18 cellular contexts compared by ENCODE assay signal in the genomic region with DNA sequence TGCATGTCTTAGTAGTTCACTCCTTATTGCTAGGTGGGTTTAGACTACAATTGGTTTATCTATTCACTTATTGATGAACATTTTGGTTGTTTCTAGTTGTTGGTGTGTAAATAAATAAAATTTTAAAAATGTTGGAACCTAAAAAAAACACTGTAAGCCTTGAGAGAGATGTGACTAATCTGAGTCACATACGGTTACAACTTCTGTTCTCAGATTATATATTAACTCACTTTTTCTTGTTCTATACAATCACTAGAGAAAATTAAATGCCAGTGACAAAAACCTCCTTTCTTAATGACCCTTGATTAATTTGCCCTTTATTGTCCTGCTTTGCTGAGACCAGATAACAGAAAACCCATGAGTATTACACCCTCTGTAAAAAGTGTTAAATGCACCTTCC. TPM values are rescaled to one million over a fixed set of nuclear protein-coding genes. Genes with fewer than 3 reads are reported as not detected.
A peak's percentile ranks its signal among the peaks of the same experiment; 100 is the strongest.
DNase-seq lines count a peak whose midpoint lies in the region; ATAC-seq and TF ChIP-seq lines count a peak whose summit lies in the region.
"Had no signal": no experiment of that assay in that cellular context is flagged by ENCODE, and none has a peak within 500 bp of the region (broad histone marks: within the 10 kb centered on the region; RNA-seq: fewer than 3 reads in every experiment).

No MANE protein-coding gene starts in this region.

- peaks cover 50% of the 10 kb centered on the region for H3K79me2 ChIP-seq in neural progenitor cell (ENCODE audit: low read depth)

- H2AFZ ChIP-seq in neural progenitor cell (replicated peaks): no peak overlapping the region
- H2AFZ ChIP-seq: parathyroid adenoma had no signal

- POLR2A ChIA-PET in activated CD8-positive, alpha-beta T cell treated with anti-CD3 and anti-CD28 coated beads for 36 hours (lab: Charles Lee): interaction anchor here (4.0 kb wide), 1 partner anchor 7 kb away, joined by 65 read pairs; the partner anchor contains the start of gene TDG
- POLR2A ChIA-PET in activated CD8-positive, alpha-beta T cell treated with anti-CD3 and anti-CD28 coated beads, Interleukin-2, amount 10 ng/mL, durations not matched to agents 7 days and 5 days (lab: Charles Lee): no interaction called here

- BruUV-seq in Calu3 (replicated peaks; lab: Mats Ljungman, UMichigan): no TSS peak

- H3K4me2 ChIP-seq in neural progenitor cell: peak overlapping the region; percentile 85

- no peaks in the 10 kb centered on the region for H4K20me1 ChIP-seq in neural progenitor cell (ENCODE audit: low read depth)

- peak overlapping the region; percentile 18 for H3K4me3 Mint-ChIP-seq in activated CD8-positive, alpha-beta T cell treated with anti-CD3 and anti-CD28 coated beads for 36 hours
- H3K4me3 Mint-ChIP-seq in activated CD8-positive, alpha-beta T cell treated with anti-CD3 and anti-CD28 coated beads, Interleukin-2, amount 10 ng/mL, durations not matched to agents 7 days and 5 days: no peak overlapping the region
- H3K4me3 Mint-ChIP-seq in Calu3 (ENCODE audit: low read depth, unreplicated experiment): no peak overlapping the region
- peak overlapping the region; percentile 36 for H3K4me3 Mint-ChIP-seq in neural progenitor cell

- H3K27me3 Mint-ChIP-seq in activated CD8-positive, alpha-beta T cell treated with anti-CD3 and anti-CD28 coated beads for 36 hours: no peaks in the 10 kb centered on the region
- H3K27me3 Mint-ChIP-seq in activated CD8-positive, alpha-beta T cell treated with anti-CD3 and anti-CD28 coated beads, Interleukin-2, amount 10 ng/mL, durations not matched to agents 7 days and 5 days (ENCODE audit: low read depth): no peaks in the 10 kb centered on the region
- no peaks in the 10 kb centered on the region for H3K27me3 Mint-ChIP-seq in Calu3 (ENCODE audit: unreplicated experiment)
- H3K27me3 Mint-ChIP-seq in neural progenitor cell (ENCODE audit: insufficient read depth, low read depth): peaks cover 7% of the 10 kb centered on the region

- H3K27ac ChIP-seq in neural progenitor cell (peak overlapping the region; percentile 36), SJCRH30 (no peak overlapping the region)
- H3K27ac ChIP-seq: parathyroid adenoma had no signal

- H3K4me3 ChIP-seq in adipocyte (ENCODE audit: low read length) (no peak overlapping the region), neural progenitor cell (no peak overlapping the region), SJCRH30 (no peak overlapping the region), MG63 (no peak overlapping the region)

- DNase-seq in activated CD8-positive, alpha-beta T cell treated with anti-CD3 and anti-CD28 coated beads for 36 hours: no peak
- no peak for DNase-seq in activated CD8-positive, alpha-beta T cell treated with anti-CD3 and anti-CD28 coated beads, Interleukin-2, amount 10 ng/mL, durations not matched to agents 7 days and 5 days
- no peak for DNase-seq in Calu3
- DNase-seq in adipocyte (ENCODE audit: low read depth): no peak
- no peak for DNase-seq in neural progenitor cell (ENCODE audit: low spot score)
- no peak for DNase-seq in SJCRH30
- DNase-seq in activated CD8-positive, alpha-beta memory T cell treated with anti-CD3 and anti-CD28 coated beads, Interleukin-2, amount 50 U/mL, for 48 hours: no peak
- no peak for DNase-seq in MG63
- DNase-seq: aorta; cortex of kidney; IMR-90; islet precursor cell; NCI-H748 treated with DMSO at 0.1 percent for 48 hours; RPMI8226; stimulated activated CD4-positive, alpha-beta T cell treated with anti-CD3 and anti-CD28 coated beads, Interleukin-12 subunit alpha, Interleukin-12 subunit beta, amount 100 ng/mL, for 4 hours; stimulated activated naive CD8-positive, alpha-beta T cell treated with anti-CD3 and anti-CD28 coated beads, Interleukin-15, Interleukin-2, amounts not matched to agents 100 U/mL and 50 U/mL, for 24 hours had no signal

- H3K4me1 ChIP-seq in adipocyte (ENCODE audit: control insufficient read depth, insufficient read depth, low read length) (peaks cover 16% of the 10 kb centered on the region), neural progenitor cell (peaks cover 14% of the 10 kb centered on the region), SJCRH30 (peaks cover 22% of the 10 kb centered on the region)

- intact Hi-C loops in activated CD8-positive, alpha-beta T cell treated with anti-CD3 and anti-CD28 coated beads for 36 hours (cut with micrococcal nuclease): no loop called here
- intact Hi-C loops in Calu3 (cut with micrococcal nuclease; ENCODE audit: unreplicated experiment): loop anchor here (5.0 kb wide), 1 partner anchor 76 kb away; no protein-coding TSS in a partner anchor

- TF ChIP-seq CTCF in activated CD8-positive, alpha-beta T cell treated with anti-CD3 and anti-CD28 coated beads for 36 hours (IDR thresholded peaks at IDR 0.05): no peak
- TF ChIP-seq CTCF in Calu3 (IDR thresholded peaks at IDR 0.05; ENCODE audit: unreplicated experiment): no peak
- TF ChIP-seq CTCF in neural progenitor cell (IDR thresholded peaks at IDR 0.05): no peak

- H3K27ac Mint-ChIP-seq in activated CD8-positive, alpha-beta T cell treated with anti-CD3 and anti-CD28 coated beads for 36 hours: no peak overlapping the region
- no peak overlapping the region for H3K27ac Mint-ChIP-seq in activated CD8-positive, alpha-beta T cell treated with anti-CD3 and anti-CD28 coated beads, Interleukin-2, amount 10 ng/mL, durations not matched to agents 7 days and 5 days
- H3K27ac Mint-ChIP-seq in Calu3 (ENCODE audit: unreplicated experiment) (peak overlapping the region; percentile 15), neural progenitor cell (peak overlapping the region; percentile 20)

- CTCF ChIA-PET in activated CD8-positive, alpha-beta T cell treated with anti-CD3 and anti-CD28 coated beads for 36 hours (lab: Charles Lee): interaction anchor here (2.7 kb wide), 1 partner anchor 150 kb away, joined by 10 read pairs; no protein-coding TSS in a partner anchor
- CTCF ChIA-PET in activated CD8-positive, alpha-beta T cell treated with anti-CD3 and anti-CD28 coated beads, Interleukin-2, amount 10 ng/mL, durations not matched to agents 7 days and 5 days (lab: Charles Lee): no interaction called here
- CTCF ChIA-PET in Calu3 (lab: Charles Lee): interaction anchor here (1.0 kb wide), 1 partner anchor 15 kb away, joined by 4 read pairs; no protein-coding TSS in a partner anchor

- peaks cover 10% of the 10 kb centered on the region for H3K36me3 ChIP-seq in adipocyte (ENCODE audit: control insufficient read depth, insufficient read depth, low read length, severe bottlenecking)
- no peaks in the 10 kb centered on the region for H3K36me3 ChIP-seq in neural progenitor cell
- H3K36me3 ChIP-seq in SJCRH30: peaks cover 12% of the 10 kb centered on the region; the same call in 1 of the 2 replicates
- peaks cover 18% of the 10 kb centered on the region for H3K36me3 ChIP-seq in MG63

- no peak for ATAC-seq in activated CD8-positive, alpha-beta T cell treated with anti-CD3 and anti-CD28 coated beads for 36 hours
- no peak for ATAC-seq in activated CD8-positive, alpha-beta T cell treated with anti-CD3 and anti-CD28 coated beads, Interleukin-2, amount 10 ng/mL, durations not matched to agents 7 days and 5 days
- ATAC-seq: activated CD4-positive, CD25-positive, alpha-beta regulatory T cell treated with anti-CD3 and anti-CD28 coated beads, Interleukin-2, amount 50 U/mL, for 24 hours; stimulated activated naive CD8-positive, alpha-beta T cell treated with anti-CD3 and anti-CD28 coated beads, Interleukin-15, Interleukin-2, amounts not matched to agents 100 U/mL and 50 U/mL, for 24 hours had no signal

- H3K36me3 Mint-ChIP-seq in activated CD8-positive, alpha-beta T cell treated with anti-CD3 and anti-CD28 coated beads for 36 hours (ENCODE audit: low read depth): peaks cover 22% of the 10 kb centered on the region
- peaks cover 15% of the 10 kb centered on the region for H3K36me3 Mint-ChIP-seq in activated CD8-positive, alpha-beta T cell treated with anti-CD3 and anti-CD28 coated beads, Interleukin-2, amount 10 ng/mL, durations not matched to agents 7 days and 5 days (ENCODE audit: low read depth)
- peaks cover 44% of the 10 kb centered on the region for H3K36me3 Mint-ChIP-seq in Calu3 (ENCODE audit: insufficient read depth, unreplicated experiment)
- peaks cover 2% of the 10 kb centered on the region for H3K36me3 Mint-ChIP-seq in neural progenitor cell

- H3F3A ChIP-seq in neural progenitor cell (ENCODE audit: low read depth): peaks cover 46% of the 10 kb centered on the region

- no peaks in the 10 kb centered on the region for H3K9me3 Mint-ChIP-seq in activated CD8-positive, alpha-beta T cell treated with anti-CD3 and anti-CD28 coated beads for 36 hours
- H3K9me3 Mint-ChIP-seq in activated CD8-positive, alpha-beta T cell treated with anti-CD3 and anti-CD28 coated beads, Interleukin-2, amount 10 ng/mL, durations not matched to agents 7 days and 5 days (ENCODE audit: insufficient read depth): no peaks in the 10 kb centered on the region
- H3K9me3 Mint-ChIP-seq in Calu3 (ENCODE audit: low read depth, unreplicated experiment) (no peaks in the 10 kb centered on the region), neural progenitor cell (no peaks in the 10 kb centered on the region)

- H3K27me3 ChIP-seq in adipocyte (replicated peaks; ENCODE audit: control insufficient read depth, insufficient read depth, low read length) (no peaks in the 10 kb centered on the region), neural progenitor cell (no peaks in the 10 kb centered on the region), SJCRH30 (no peaks in the 10 kb centered on the region), MG63 (no peaks in the 10 kb centered on the region)

- peak overlapping the region; percentile 24 for H3K9ac ChIP-seq in adipocyte (ENCODE audit: low read length)
- H3K9ac ChIP-seq in neural progenitor cell: no peak overlapping the region
- H3K9ac ChIP-seq: parathyroid adenoma had no signal

- H3K9me3 ChIP-seq in adipocyte (ENCODE audit: control insufficient read depth, low read length): no peaks in the 10 kb centered on the region
- H3K9me3 ChIP-seq in neural progenitor cell (ENCODE audit: low read depth): no peaks in the 10 kb centered on the region
- no peaks in the 10 kb centered on the region for H3K9me3 ChIP-seq in SJCRH30 (replicated peaks)
- no peaks in the 10 kb centered on the region for H3K9me3 ChIP-seq in MG63

- H3K4me1 Mint-ChIP-seq in activated CD8-positive, alpha-beta T cell treated with anti-CD3 and anti-CD28 coated beads for 36 hours (ENCODE audit: low read depth): peaks cover 27% of the 10 kb centered on the region
- peaks cover 34% of the 10 kb centered on the region for H3K4me1 Mint-ChIP-seq in activated CD8-positive, alpha-beta T cell treated with anti-CD3 and anti-CD28 coated beads, Interleukin-2, amount 10 ng/mL, durations not matched to agents 7 days and 5 days (ENCODE audit: low read depth)
- H3K4me1 Mint-ChIP-seq in Calu3 (ENCODE audit: low read depth, unreplicated experiment): peaks cover 20% of the 10 kb centered on the region
- peaks cover 24% of the 10 kb centered on the region for H3K4me1 Mint-ChIP-seq in neural progenitor cell

RNA-seq across cellular contexts. Expression of gene TDG, which starts 7.1 kb away (rescaled TPM):
- 10 to 100 TPM; 37.4 to 37.5 TPM for total RNA-seq in activated CD8-positive, alpha-beta T cell treated with anti-CD3 and anti-CD28 coated beads for 36 hours
- 10 to 100 TPM; 33.5 to 37.7 TPM for total RNA-seq in activated CD8-positive, alpha-beta T cell treated with anti-CD3 and anti-CD28 coated beads, Interleukin-2, amount 10 ng/mL, durations not matched to agents 7 days and 5 days
- total RNA-seq in Calu3 (2022): 33.5 and 35.3 TPM in 2 replicates
- 60.2 and 88.1 TPM in 2 replicates for total RNA-seq in neural progenitor cell (ENCODE audit: low replicate concordance)
- total RNA-seq in SJCRH30 (2014; rRNA removed; shearing (Covaris generic)): 56.2 and 57.3 TPM in 2 replicates
- 24.6 and 42.0 TPM in 2 replicates for total RNA-seq in MG63 (2014; rRNA removed; shearing (Covaris generic); ENCODE audit: low replicate concordance)

RNA-seq across cellular contexts. Expression of gene HSP90B1, which starts 28.4 kb away (rescaled TPM):
- total RNA-seq in activated CD8-positive, alpha-beta T cell treated with anti-CD3 and anti-CD28 coated beads for 36 hours: 100 to 1,000 TPM; 412 to 418 TPM
- 100 to 1,000 TPM; 336 to 343 TPM for total RNA-seq in activated CD8-positive, alpha-beta T cell treated with anti-CD3 and anti-CD28 coated beads, Interleukin-2, amount 10 ng/mL, durations not matched to agents 7 days and 5 days
- total RNA-seq in Calu3 (2022): 1,299 and 1,328 TPM in 2 replicates
- total RNA-seq in neural progenitor cell (ENCODE audit: low replicate concordance): 384 and 588 TPM in 2 replicates
- 396 and 423 TPM in 2 replicates for total RNA-seq in SJCRH30 (2014; rRNA removed; shearing (Covaris generic))
- total RNA-seq in MG63 (2014; rRNA removed; shearing (Covaris generic); ENCODE audit: low replicate concordance): 364 and 534 TPM in 2 replicates

Comparison
In these comparisons a context has a peak if more than half of its experiments do, and no peak if none do; other contexts are left out.
1. H3K4me3 Mint-ChIP-seq: peak in activated CD8-positive, alpha-beta T cell treated with anti-CD3 and anti-CD28 coated beads for 36 hours (single experiment) and neural progenitor cell (single experiment); none in activated CD8-positive, alpha-beta T cell treated with anti-CD3 and anti-CD28 coated beads, Interleukin-2, amount 10 ng/mL, durations not matched to agents 7 days and 5 days (single experiment) and Calu3 (single experiment).
2. H3K27ac Mint-ChIP-seq: peak in Calu3 (single experiment) and neural progenitor cell (single experiment); none in activated CD8-positive, alpha-beta T cell treated with anti-CD3 and anti-CD28 coated beads for 36 hours (single experiment) and activated CD8-positive, alpha-beta T cell treated with anti-CD3 and anti-CD28 coated beads, Interleukin-2, amount 10 ng/mL, durations not matched to agents 7 days and 5 days (single experiment).